Comparison of ENCODE assay signal across 11 cellular contexts in genomic region chr13:46615888-46616531, GRCh38.
DNase-seq lines count a peak whose midpoint lies in the region; ATAC-seq, FAIRE-seq and TF ChIP-seq lines count a peak whose summit lies in the region.
"Had no signal": no experiment of that assay in that cellular context is flagged by ENCODE, and none has a peak within 500 bp of the region (broad histone marks: within the 10 kb centered on the region; RNA-seq: fewer than 3 reads in every experiment).

No MANE protein-coding gene starts in this region.

- H3K27me3 ChIP-seq in A673 (replicated peaks; ENCODE audit: insufficient read depth, low read depth, low read length, poor library complexity) = no peaks in the 10 kb centered on the region
- H3K27me3 ChIP-seq in pancreas = no peaks in the 10 kb centered on the region

- FAIRE-seq in pancreas (lab: Jason Lieb, UNC) = no peak

- DNase-seq in A673 (ENCODE audit: low spot score) (no peak), M059J (ENCODE audit: low read depth) (peak; percentile 37), fibroblast of the aortic adventitia (ENCODE audit: low read depth) (peak; percentile 70), pancreas (no peak), MV-4-11 (lab: John Stamatoyannopoulos, UW) (no peak)
- no peak for DNase-seq in stimulated activated CD4-positive, alpha-beta T cell treated with anti-CD3 and anti-CD28 coated beads, Interleukin-1b, Interleukin-23, amount 100 ng/mL, for 48 hours
- DNase-seq: NCI-H345 had no signal

- H3K27ac ChIP-seq in A673 (ENCODE audit: low read depth, low read length, poor library complexity, severe bottlenecking) (peak overlapping the region; percentile 34), pancreas (peak overlapping the region; percentile 1 to 68 (median 44))
- H3K27ac ChIP-seq: epithelial cell of prostate had no signal

- BruUV-seq in A673 (replicated peaks; lab: Mats Ljungman, UMichigan) = no TSS peak

- H3K4me3 ChIP-seq in A673 (ENCODE audit: low read depth, low read length, poor library complexity, severe bottlenecking) = no peak overlapping the region
- peak overlapping the region; percentile 51 for H3K4me3 ChIP-seq in fibroblast of the aortic adventitia (ENCODE audit: low read depth, low read length)
- no peak overlapping the region for H3K4me3 ChIP-seq in pancreas

- H3K4me1 ChIP-seq in A673 (ENCODE audit: insufficient read depth, low read length, poor library complexity, severe bottlenecking) (peaks cover 59% of the 10 kb centered on the region), pancreas (peaks cover 2 to 21% (median 15%) of the 10 kb centered on the region in 3 donors)

- CTCF ChIA-PET in A673 (lab: Charles Lee) = no interaction called here

- H3K36me3 ChIP-seq in A673 (ENCODE audit: insufficient read depth, low read length, poor library complexity, severe bottlenecking) = no peaks in the 10 kb centered on the region
- no peaks in the 10 kb centered on the region for H3K36me3 ChIP-seq in pancreas

- TF ChIP-seq CTCF in A673 (conservative IDR thresholded peaks at IDR 0.05; ENCODE audit: low read depth, low read length) (no peak), fibroblast of the aortic adventitia (IDR thresholded peaks at IDR 0.05; ENCODE audit: insufficient read depth, low read length) (no peak), pancreas (IDR thresholded peaks at IDR 0.05) (no peak)

- WGBS in pancreas, 2 donors = 48 to 50% methylated on average over 8 of the region's 8 CpGs

- ATAC-seq in pancreas (peak in 2 of 4 donors; percentile 50 to 67), GM18519 (IDR thresholded peaks at IDR 0.05; ENCODE audit: low FRiP score, unreplicated experiment) (no peak), HG03139 (IDR thresholded peaks at IDR 0.05; ENCODE audit: unreplicated experiment) (no peak)
- ATAC-seq: natural killer cell treated with Interleukin-12 subunit alpha and Interleukin-12 subunit beta and Interleukin-15 and Interleukin-18, amount 100 ng/mL, for 72 hours had no signal

- POLR2A ChIA-PET in A673 (lab: Charles Lee; ENCODE audit: low non-redundant PET) = no interaction called here

- intact Hi-C loops in A673 (cut with micrococcal nuclease; ENCODE audit: unreplicated experiment) = no loop called here
- intact Hi-C loops in pancreas (cut with DNase I) = no loop called here

- H3K9me3 ChIP-seq in A673 (ENCODE audit: low read depth, low read length, poor library complexity, severe bottlenecking) = no peaks in the 10 kb centered on the region
- no peaks in the 10 kb centered on the region for H3K9me3 ChIP-seq in pancreas

Comparison
In these comparisons a context has a peak if more than half of its experiments do, and no peak if none do; other contexts are left out.
1. DNase-seq: peak in M059J (single experiment) and fibroblast of the aortic adventitia (single experiment); none in A673 (single experiment), pancreas (0 of 6), stimulated activated CD4-positive, alpha-beta T cell treated with anti-CD3 and anti-CD28 coated beads, Interleukin-1b, Interleukin-23, amount 100 ng/mL, for 48 hours (single experiment) and MV-4-11 (single experiment).